Comparison of ENCODE assay signal across 8 cellular contexts in the genomic region with DNA sequence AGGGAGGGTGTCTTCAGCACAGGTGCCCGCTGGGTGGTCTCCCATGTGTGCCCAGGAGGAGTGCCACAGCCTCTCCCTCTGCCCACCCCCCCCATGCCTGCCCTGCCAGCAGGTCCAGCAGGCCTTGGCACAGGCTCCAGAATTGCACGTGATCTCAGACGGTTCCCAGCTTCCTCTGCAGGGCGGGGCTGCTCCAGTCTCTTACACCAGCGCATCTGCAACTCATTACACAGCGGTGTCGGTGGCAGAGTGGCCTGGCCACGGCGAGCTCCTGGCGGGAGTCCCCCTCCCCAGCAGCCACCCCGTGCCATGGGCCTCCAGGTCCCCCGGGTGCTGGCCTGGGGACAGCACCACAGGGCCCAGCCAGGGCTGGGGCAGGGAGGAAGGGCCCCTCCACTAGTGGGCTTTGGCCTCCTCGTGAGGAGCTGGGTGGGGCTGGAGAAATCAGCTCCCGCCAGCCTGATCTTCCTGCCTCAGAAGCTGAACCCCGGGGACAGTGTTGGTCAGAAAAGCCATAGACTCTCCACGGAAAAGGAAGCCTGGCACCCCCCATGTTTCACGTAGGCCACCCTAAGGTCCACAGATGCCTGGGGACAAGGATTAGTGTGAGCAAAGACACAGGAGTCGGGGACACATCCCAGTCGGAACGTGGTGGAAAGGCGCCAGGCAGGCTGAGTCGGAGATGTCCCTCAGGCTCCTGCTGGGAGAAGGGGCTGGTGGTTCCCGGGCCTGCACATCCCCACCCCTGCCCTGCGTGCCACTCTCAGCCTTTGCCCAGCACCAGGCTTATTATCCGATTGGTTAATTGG.
DNase-seq lines count a peak whose midpoint lies in the region; ATAC-seq lines count a peak whose summit lies in the region.

No MANE protein-coding gene starts in this region.

- peak; percentile 75 for DNase-seq in GM04503 (ENCODE audit: low read depth)
- peak; percentile 14 for DNase-seq in NCI-H526 treated with DMSO at 0.1 percent for 48 hours (lab: John Stamatoyannopoulos, UW)
- peak; percentile 92 to 93 for DNase-seq in T47D (ENCODE audit: low read depth in 1 of 2, low spot score in 1 of 2)
- peak; percentile 71 for DNase-seq in kidney tubule cell (ENCODE audit: low spot score)
- DNase-seq in substantia nigra (lab: John Stamatoyannopoulos, UW) = peak; percentile 35 to 97 (median 86)
- DNase-seq in cortex of kidney (lab: John Stamatoyannopoulos, UW) = no peak
- no peak for DNase-seq in HuH-7.5 (ENCODE audit: low spot score)

- peak overlapping the region; percentile 71 for H3K27ac ChIP-seq in substantia nigra (ENCODE audit: low read depth, low read length, poor library complexity, severe bottlenecking)

- ATAC-seq in HG03108 (IDR thresholded peaks at IDR 0.05; ENCODE audit: unreplicated experiment) = no peak

- in situ Hi-C loops in T47D (cut with HindIII; ENCODE audit: low pct_unique_long_range_greater_than_20kb, low sequenced_read_pairs) = no loop called here

Comparison
In these comparisons a context has a peak if more than half of its experiments do, and no peak if none do; other contexts are left out.
1. DNase-seq: peak in GM04503 (single experiment), NCI-H526 treated with DMSO at 0.1 percent for 48 hours (single experiment), T47D (2 of 2), kidney tubule cell (single experiment) and substantia nigra (49 of 49); none in cortex of kidney (single experiment) and HuH-7.5 (single experiment).